33 cellular contexts compared by ENCODE assay signal in genomic region chr17:6919158-6919557, GRCh38.
"Had no signal": no experiment of that assay in that cellular context is flagged by ENCODE, and none has a peak within 500 bp of the region (broad histone marks: within the 10 kb centered on the region; RNA-seq: fewer than 3 reads in every experiment).

No MANE protein-coding gene starts in this region.

- H3K27me3 ChIP-seq: ascending aorta, cardiac muscle cell had no signal

- ATAC-seq: activated CD4-positive, alpha-beta T cell treated with anti-CD3 and anti-CD28 coated beads for 36 hours; activated CD4-positive, CD25-positive, alpha-beta regulatory T cell treated with anti-CD3 and anti-CD28 coated beads, Interleukin-2, amount 50 U/mL, for 24 hours; activated CD8-positive, alpha-beta memory T cell treated with anti-CD3 and anti-CD28 coated beads, Interleukin-2, amount 10 ng/mL, durations not matched to agents 7 days and 5 days; activated CD8-positive, alpha-beta T cell treated with anti-CD3 and anti-CD28 coated beads, Interleukin-2, amount 10 ng/mL, durations not matched to agents 7 days and 5 days; activated naive CD8-positive, alpha-beta T cell treated with anti-CD3 and anti-CD28 coated beads, Interleukin-2, amount 50 U/mL, for 24 hours; WTC11 had no signal

- H3K36me3 ChIP-seq: ascending aorta, cardiac muscle cell, WERI-Rb-1 had no signal

- H3K9me3 ChIP-seq: ascending aorta had no signal

- H3K27ac ChIP-seq: ascending aorta, cardiac muscle cell, WERI-Rb-1 had no signal

- FAIRE-seq: bronchial epithelial cell, TTC549 had no signal

- H3K4me3 ChIP-seq: ascending aorta, cardiac muscle cell had no signal

- DNase-seq: activated CD4-positive, alpha-beta memory T cell treated with anti-CD3 and anti-CD28 coated beads, Interleukin-2, amount 10 ng/mL, durations not matched to agents 7 days and 5 days; activated CD4-positive, alpha-beta T cell treated with anti-CD3 and anti-CD28 coated beads for 1 hour; activated CD4-positive, alpha-beta T cell treated with anti-CD3 and anti-CD28 coated beads for 36 hours; activated CD4-positive, alpha-beta T cell treated with anti-CD3 and anti-CD28 coated beads for 48 hours; activated CD4-positive, alpha-beta T cell treated with anti-CD3 and anti-CD28 coated beads, Interleukin-2, amount 10 ng/mL, durations not matched to agents 7 days and 5 days; activated CD4-positive, alpha-beta T cell treated with anti-CD3 and anti-CD28 coated beads, Interleukin-2, amount 50 U/mL, for 48 hours; activated CD4-positive, CD25-positive, alpha-beta regulatory T cell; activated CD8-positive, alpha-beta memory T cell treated with anti-CD3 and anti-CD28 coated beads for 24 hours; activated CD8-positive, alpha-beta memory T cell treated with anti-CD3 and anti-CD28 coated beads, Interleukin-2, amount 10 ng/mL, durations not matched to agents 7 days and 5 days; activated CD8-positive, alpha-beta memory T cell treated with anti-CD3 and anti-CD28 coated beads, Interleukin-2, amount 50 U/mL, for 48 hours; activated CD8-positive, alpha-beta T cell treated with anti-CD3 and anti-CD28 coated beads, Interleukin-2, amount 10 ng/mL, durations not matched to agents 7 days and 5 days; activated effector memory CD4-positive, alpha-beta T cell treated with Interleukin-2 at 50 U/mL for 16 hours; activated gamma-delta T cell; activated naive CD4-positive, alpha-beta T cell treated with anti-CD3 and anti-CD28 coated beads, Interleukin-2, amount 10 ng/mL, durations not matched to agents 7 days and 5 days; activated naive CD4-positive, alpha-beta T cell treated with Interleukin-2 at 50 U/mL for 16 hours; activated naive CD8-positive, alpha-beta T cell treated with anti-CD3 and anti-CD28 coated beads, Interleukin-2, amount 10 ng/mL, durations not matched to agents 7 days and 5 days; activated naive CD8-positive, alpha-beta T cell treated with anti-CD3 and anti-CD28 coated beads, Interleukin-2, amount 50 U/mL, for 24 hours; activated T-cell treated with anti-CD3 and anti-CD28 coated beads, Interleukin-2, amount 50 U/mL, for 24 hours; activated T-cell treated with anti-CD3 and anti-CD28 coated beads, Interleukin-2, amount 50 U/mL, for 48 hours; amygdala; anterior cingulate cortex; caudate nucleus; SW 1271; T-helper 1 cell; T-helper 2 cell; T-helper 9 cell; WERI-Rb-1 had no signal
